ENCODE assay signal across 30 cellular contexts in the genomic region with DNA sequence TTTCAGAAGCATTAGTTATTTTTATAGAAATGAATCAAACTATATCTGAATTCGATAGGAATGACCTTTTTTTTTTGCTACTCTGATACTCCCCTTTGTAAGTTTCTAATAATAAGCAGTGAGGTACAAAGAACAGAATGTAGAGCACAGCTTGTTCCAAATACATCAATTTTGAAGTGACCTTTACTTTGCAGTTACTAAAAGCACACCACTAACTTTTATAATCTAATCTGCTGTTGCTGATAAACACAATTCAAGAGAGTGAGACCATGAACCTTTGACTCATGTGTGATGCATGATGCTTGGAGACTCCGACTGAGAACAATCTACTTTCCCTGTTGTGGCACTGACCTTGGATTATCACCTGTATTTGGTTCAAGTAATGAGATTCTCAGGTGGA.
DNase-seq lines count a peak whose midpoint lies in the region; ATAC-seq and TF ChIP-seq lines count a peak whose summit lies in the region.
"Had no signal": no experiment of that assay in that cellular context is flagged by ENCODE, and none has a peak within 500 bp of the region (broad histone marks: within the 10 kb centered on the region; RNA-seq: fewer than 3 reads in every experiment).

No MANE protein-coding gene starts in this region.

- no peaks in the 10 kb centered on the region for H3K4me1 Mint-ChIP-seq in neural progenitor cell
- H3K4me1 Mint-ChIP-seq: CD14-positive monocyte; CD8-positive, alpha-beta memory T cell; IgD-negative memory B cell had no signal

- H3K4me1 ChIP-seq in stomach smooth muscle (ENCODE audit: control insufficient read depth, insufficient read depth, low read length) (peaks cover 8% of the 10 kb centered on the region), neural progenitor cell (no peaks in the 10 kb centered on the region)
- H3K4me1 ChIP-seq: BE2C, SJSA1 had no signal

- no peak overlapping the region for H3K9ac ChIP-seq in stomach smooth muscle (ENCODE audit: low read length in 2 of 2)
- H3K9ac ChIP-seq in neural progenitor cell: no peak overlapping the region
- H3K9ac ChIP-seq: KMS-11 had no signal

- no peak overlapping the region for H3K4me3 Mint-ChIP-seq in neural progenitor cell
- H3K4me3 Mint-ChIP-seq: CD14-positive monocyte; CD8-positive, alpha-beta memory T cell; IgD-negative memory B cell had no signal

- H3K27ac ChIP-seq in stomach smooth muscle (ENCODE audit: low read length): peak overlapping the region; percentile 7
- no peak overlapping the region for H3K27ac ChIP-seq in neural progenitor cell
- H3K27ac ChIP-seq: HL-60, KMS-11, SJSA1 had no signal

- TF ChIP-seq CTCF in neural progenitor cell (IDR thresholded peaks at IDR 0.05): no peak

- H3F3A ChIP-seq in neural progenitor cell (ENCODE audit: low read depth): no peaks in the 10 kb centered on the region

- no peak overlapping the region for H3K4me3 ChIP-seq in stomach smooth muscle (ENCODE audit: low read length in 2 of 2)
- H3K4me3 ChIP-seq in neural progenitor cell: no peak overlapping the region
- H3K4me3 ChIP-seq: SJSA1 had no signal

- H3K27me3 ChIP-seq in stomach smooth muscle (ENCODE audit: control insufficient read depth in 1 of 2, insufficient read depth in 2 of 2, low read length in 2 of 2) (no peaks in the 10 kb centered on the region), neural progenitor cell (no peaks in the 10 kb centered on the region)
- H3K27me3 ChIP-seq: BE2C, SJSA1 had no signal

- DNase-seq in NCI-H226 (peak; percentile 17), Right ventricle myocardium superior (no peak), left ventricle myocardium superior (no peak), neural progenitor cell (ENCODE audit: low spot score) (no peak), NCI-H1048 (lab: John Stamatoyannopoulos, UW) (no peak)
- DNase-seq: 8988T; ACHN; BE2C; Calu3; CD8-positive, alpha-beta memory T cell; DMS79 treated with DMSO at 0.1 percent for 48 hours; GOT3; HCEC 1CT; MM.1S; NCI-H1417; NCI-H1694; NCI-H2081 treated with DMSO at 0.1 percent for 48 hours; NCI-H2171 treated with DMSO at 0.1 percent for 48 hours; NCI-H446; NCI-H524 treated with DMSO at 0.1 percent for 48 hours; NCI-H82; NK-92 treated with Interleukin-12 subunit alpha and Interleukin-12 subunit beta, amount 100 ng/mL, for 24 hours; PC-3 had no signal

- peaks cover 0 to 8% of the 10 kb centered on the region in 2 donors for H3K9me3 ChIP-seq in stomach smooth muscle (ENCODE audit: control insufficient read depth in 2 of 2, low read length in 2 of 2)
- H3K9me3 ChIP-seq in neural progenitor cell (ENCODE audit: low read depth): no peaks in the 10 kb centered on the region
- H3K9me3 ChIP-seq: BE2C, SJSA1 had no signal

- no peak overlapping the region for H3K4me2 ChIP-seq in neural progenitor cell
- H3K4me2 ChIP-seq: KMS-11 had no signal

- peaks cover 3% of the 10 kb centered on the region for H3K27me3 Mint-ChIP-seq in neural progenitor cell (ENCODE audit: insufficient read depth, low read depth)
- H3K27me3 Mint-ChIP-seq: IgD-negative memory B cell had no signal

- H4K20me1 ChIP-seq in neural progenitor cell (ENCODE audit: low read depth): no peaks in the 10 kb centered on the region

- no peaks in the 10 kb centered on the region for H3K79me2 ChIP-seq in neural progenitor cell (ENCODE audit: low read depth)

- intact Hi-C loops in Right ventricle myocardium superior (cut with DNase I): no loop called here
- intact Hi-C loops in left ventricle myocardium superior (cut with micrococcal nuclease): no loop called here

- H3K27ac Mint-ChIP-seq in neural progenitor cell: no peak overlapping the region
- H3K27ac Mint-ChIP-seq: CD14-positive monocyte; CD8-positive, alpha-beta memory T cell; IgD-negative memory B cell had no signal

- no peaks in the 10 kb centered on the region for H3K36me3 ChIP-seq in stomach smooth muscle (ENCODE audit: control insufficient read depth in 2 of 2, insufficient read depth in 2 of 2, low read length in 2 of 2)
- no peaks in the 10 kb centered on the region for H3K36me3 ChIP-seq in neural progenitor cell
- H3K36me3 ChIP-seq: BE2C, SJSA1 had no signal

- no peak overlapping the region for H2AFZ ChIP-seq in neural progenitor cell (replicated peaks)

- no peaks in the 10 kb centered on the region for H3K36me3 Mint-ChIP-seq in neural progenitor cell
- H3K36me3 Mint-ChIP-seq: CD14-positive monocyte; CD8-positive, alpha-beta memory T cell; IgD-negative memory B cell had no signal

- ATAC-seq in Right ventricle myocardium superior (ENCODE audit: poor library complexity) (peak; percentile 92), left ventricle myocardium superior (peak; percentile 96), HG03460 (IDR thresholded peaks at IDR 0.05; ENCODE audit: unreplicated experiment) (no peak)
- ATAC-seq: PC-3 had no signal

- H3K9me3 Mint-ChIP-seq in neural progenitor cell: no peaks in the 10 kb centered on the region
